In the genomic region with DNA sequence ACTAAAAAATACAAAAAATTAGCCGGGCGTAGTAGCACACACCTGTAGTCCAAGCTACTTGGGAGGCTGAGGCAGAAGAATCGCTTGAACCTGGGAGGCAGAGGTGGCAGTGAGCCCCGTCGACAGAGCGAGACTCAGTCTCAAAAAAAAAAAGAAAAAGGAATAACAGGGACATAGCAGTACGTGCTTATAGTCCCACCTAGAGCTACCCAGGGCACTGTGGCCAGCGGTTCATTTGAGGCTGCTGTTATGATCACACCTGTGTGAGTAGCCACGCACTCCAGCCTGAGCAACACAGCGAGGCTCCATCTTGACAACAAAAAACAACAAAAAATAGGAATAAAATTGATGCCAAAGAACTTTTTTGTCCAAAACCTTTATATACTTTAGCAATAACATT, we compare ENCODE assay signal across 17 cellular contexts. TPM values are rescaled to one million over a fixed set of nuclear protein-coding genes. Genes with fewer than 3 reads are reported as not detected.
A peak's percentile ranks its signal among the peaks of the same experiment; 100 is the strongest.
DNase-seq lines count a peak whose midpoint lies in the region; ATAC-seq, FAIRE-seq and TF ChIP-seq lines count a peak whose summit lies in the region.
"Had no signal": no experiment of that assay in that cellular context is flagged by ENCODE, and none has a peak within 500 bp of the region (broad histone marks: within the 10 kb centered on the region; RNA-seq: fewer than 3 reads in every experiment).

No MANE protein-coding gene starts in this region.

- H3K56ac ChIP-seq in IMR-90 (ENCODE audit: extremely low read depth, insufficient read depth, low read length), result no peak overlapping the region

- peaks cover 54% of the 10 kb centered on the region for H3K4me1 Mint-ChIP-seq in activated T-cell treated with anti-CD3 and anti-CD28 coated beads, Interleukin-2, amount 50 U/mL, for 24 hours (ENCODE audit: low read depth)
- peaks cover 7% of the 10 kb centered on the region for H3K4me1 Mint-ChIP-seq in GM23338

- H2AK9ac ChIP-seq in IMR-90 (replicated peaks; ENCODE audit: low read depth, low read length, poor library complexity), result peak overlapping the region; percentile 78

- H2AK5ac ChIP-seq in IMR-90 (ENCODE audit: low read depth, low read length), result no peak overlapping the region

- in situ Hi-C loops in IMR-90 (cut with MboI; ENCODE audit: low sequenced_read_pairs) (loop anchor here (25.0 kb wide), 1 partner anchor 383 kb away; no protein-coding TSS in a partner anchor), K562 (cut with MboI) (no loop called here)

- no peak overlapping the region for H3K27ac ChIP-seq in GM23338 (ENCODE audit: low read depth)
- H3K27ac ChIP-seq in IMR-90 (ENCODE audit: insufficient read depth, low read length), result no peak overlapping the region
- H3K27ac ChIP-seq in K562 (ENCODE audit: extremely low read depth, low read depth, low read length), result no peak overlapping the region
- H3K27ac ChIP-seq: BLaER1 treated with 17β-estradiol and CSF1 and Interleukin-3, amounts not matched to agents 10 nM and 100 nM; HL-60 had no signal

- H4K8ac ChIP-seq in IMR-90 (ENCODE audit: low read depth in 2 of 2, low read length in 2 of 2), result no peak overlapping the region

- H3K9ac ChIP-seq in IMR-90 (ENCODE audit: low read depth, low read length) (no peak overlapping the region), K562 (ENCODE audit: insufficient read depth in 1 of 2, low read depth in 2 of 2, low read length in 2 of 2) (no peak overlapping the region)
- H3K9ac ChIP-seq: BLaER1 treated with 17β-estradiol and CSF1 and Interleukin-3, amounts not matched to agents 10 nM and 100 nM had no signal

- H3K14ac ChIP-seq in IMR-90 (replicated peaks; ENCODE audit: low read depth, low read length), result no peak overlapping the region

- TF ChIP-seq POLR2A in IMR-90 (IDR thresholded peaks at IDR 0.05; ENCODE audit: low read depth, low read length) (no peak), K562 (conservative IDR thresholded peaks at IDR 0.05) (no peak)

- peaks cover 29 to 41% of the 10 kb centered on the region in 2 experiments for H3K79me1 ChIP-seq in IMR-90 (ENCODE audit: low read depth in 1 of 2, low read length in 2 of 2)

- peaks cover 11% of the 10 kb centered on the region for H3K9me1 ChIP-seq in IMR-90 (ENCODE audit: insufficient read depth, low read length)
- H3K9me1 ChIP-seq in K562 (ENCODE audit: control insufficient read depth, insufficient read depth, low read length), result no peaks in the 10 kb centered on the region

- no peak overlapping the region for H4K5ac ChIP-seq in IMR-90 (ENCODE audit: low read depth, low read length)

- no peak overlapping the region for H2BK15ac ChIP-seq in IMR-90 (ENCODE audit: low read depth, low read length)

- peak overlapping the region; percentile 80 for H3K27ac Mint-ChIP-seq in activated T-cell treated with anti-CD3 and anti-CD28 coated beads, Interleukin-2, amount 50 U/mL, for 24 hours
- H3K27ac Mint-ChIP-seq in GM23338, result 0 out of 2 replicates have a peak overlapping the region, but pooled peaks have one; percentile 30
- H3K27ac Mint-ChIP-seq: B cell; CD8-positive, alpha-beta T cell had no signal

- TF ChIP-seq CTCF in GM23338 (conservative IDR thresholded peaks at IDR 0.05; ENCODE audit: low read depth in 2 of 2) (no peak), IMR-90 (conservative IDR thresholded peaks at IDR 0.05; ENCODE audit: low read depth, low read length) (no peak), K562 (IDR thresholded peaks at IDR 0.05 in 2 of 3, conservative IDR thresholded peaks at IDR 0.05 in 1 of 3; ENCODE audit: insufficient read depth in 2 of 3, low read depth in 1 of 3, low read length in 3 of 3) (no peak)

- no peak overlapping the region for H3K23ac ChIP-seq in IMR-90 (ENCODE audit: low read depth, low read length)

- H3K9me2 ChIP-seq in GM23338 (ENCODE audit: insufficient read depth), result no peaks in the 10 kb centered on the region

- H4K20me1 ChIP-seq in GM23338 (replicated peaks; ENCODE audit: insufficient read depth) (peaks cover 50% of the 10 kb centered on the region), IMR-90 (ENCODE audit: insufficient read depth, low read length) (peaks cover 57% of the 10 kb centered on the region), K562 (replicated peaks; ENCODE audit: control insufficient read depth, insufficient read depth, low read length) (peaks cover 3% of the 10 kb centered on the region; the same call in 1 of the 2 replicates)

- no peak overlapping the region for H3K4ac ChIP-seq in IMR-90 (ENCODE audit: low read depth, low read length)

- peaks cover 60% of the 10 kb centered on the region for H3K36me3 Mint-ChIP-seq in activated T-cell treated with anti-CD3 and anti-CD28 coated beads, Interleukin-2, amount 50 U/mL, for 24 hours (ENCODE audit: low read depth)
- H3K36me3 Mint-ChIP-seq in GM23338 (ENCODE audit: low read depth), result peaks cover 24% of the 10 kb centered on the region

- H3K9me3 Mint-ChIP-seq in activated T-cell treated with anti-CD3 and anti-CD28 coated beads, Interleukin-2, amount 50 U/mL, for 24 hours, result no peaks in the 10 kb centered on the region
- no peaks in the 10 kb centered on the region for H3K9me3 Mint-ChIP-seq in GM23338
- H3K9me3 Mint-ChIP-seq: CD8-positive, alpha-beta T cell had no signal

- no peak overlapping the region for H3K4me3 Mint-ChIP-seq in activated T-cell treated with anti-CD3 and anti-CD28 coated beads, Interleukin-2, amount 50 U/mL, for 24 hours
- H3K4me3 Mint-ChIP-seq in GM23338, result no peak overlapping the region
- H3K4me3 Mint-ChIP-seq: B cell; CD8-positive, alpha-beta T cell had no signal

- intact Hi-C loops in IMR-90 (cut with micrococcal nuclease) (no loop called here), K562 (cut with micrococcal nuclease) (no loop called here)

- H3K36me3 ChIP-seq in GM23338 (ENCODE audit: insufficient read depth) (peaks cover 7% of the 10 kb centered on the region; the same call in 1 of the 2 replicates), IMR-90 (ENCODE audit: control insufficient read depth, insufficient read depth, low read length) (peaks cover 26% of the 10 kb centered on the region), K562 (ENCODE audit: control insufficient read depth, insufficient read depth, low read length) (peaks cover 58% of the 10 kb centered on the region)

- no peak for DNase-seq in activated T-cell treated with anti-CD3 and anti-CD28 coated beads, Interleukin-2, amount 50 U/mL, for 24 hours
- DNase-seq in activated T-cell treated with anti-CD3 and anti-CD28 coated beads, Interleukin-2, amount 50 U/mL, for 1 hour, result no peak
- DNase-seq in GM23338 (ENCODE audit: low spot score), result no peak
- no peak for DNase-seq in IMR-90
- DNase-seq in K562 (ENCODE audit: extremely low read depth in 1 of 4, low spot score in 3 of 4), result no peak
- DNase-seq in DMS79 treated with DMSO at 0.1 percent for 48 hours (lab: John Stamatoyannopoulos, UW), result no peak
- no peak for DNase-seq in NCI-H1930 (lab: John Stamatoyannopoulos, UW)
- DNase-seq: Calu3; CD8-positive, alpha-beta T cell; DMS53 had no signal

- POLR2A ChIA-PET in IMR-90 (lab: Charles Lee; ENCODE audit: unreplicated experiment) (no interaction called here), K562 (lab: Yijun Ruan, JAX) (no interaction called here)

- no peaks in the 10 kb centered on the region for H3K27me3 Mint-ChIP-seq in activated T-cell treated with anti-CD3 and anti-CD28 coated beads, Interleukin-2, amount 50 U/mL, for 24 hours
- H3K27me3 Mint-ChIP-seq in GM23338 (ENCODE audit: insufficient read depth, low read depth, poor library complexity), result no peaks in the 10 kb centered on the region
- H3K27me3 Mint-ChIP-seq: B cell had no signal

- no peak overlapping the region for H3K18ac ChIP-seq in IMR-90 (ENCODE audit: low read depth, low read length)

- H3K79me2 ChIP-seq in GM23338 (replicated peaks; ENCODE audit: insufficient read depth), result peaks cover 100% of the 10 kb centered on the region
- H3K79me2 ChIP-seq in K562 (ENCODE audit: control insufficient read depth, insufficient read depth, low read length), result peaks cover 91% of the 10 kb centered on the region

- H3K9me3 ChIP-seq in IMR-90 (ENCODE audit: control insufficient read depth, insufficient read depth, low read length) (no peaks in the 10 kb centered on the region), K562 (replicated peaks; ENCODE audit: control insufficient read depth, insufficient read depth, low read depth, low read length) (no peaks in the 10 kb centered on the region)
- H3K9me3 ChIP-seq: BLaER1 treated with 17β-estradiol and CSF1 and Interleukin-3, amounts not matched to agents 10 nM and 100 nM; HAP-1 had no signal

- dilution Hi-C loops in IMR-90 (cut with HindIII; ENCODE audit: low sequenced_read_pairs, unreplicated experiment), result no loop called here

- no peak for TF ChIP-seq RAD21 in IMR-90 (IDR thresholded peaks at IDR 0.05; ENCODE audit: low read length)
- no peak for TF ChIP-seq RAD21 in K562 (CRISPR knock-in tag; conservative IDR thresholded peaks at IDR 0.05 in 1 of 2, IDR thresholded peaks at IDR 0.05 in 1 of 2)

- CTCF ChIA-PET in IMR-90 (lab: Yijun Ruan, JAX) (no interaction called here), K562 (lab: Yijun Ruan, JAX; ENCODE audit: low intra/inter-chr PET ratio) (no interaction called here)

- H2AFZ ChIP-seq in GM23338 (no peak overlapping the region), IMR-90 (replicated peaks; ENCODE audit: low read length, poor library complexity) (no peak overlapping the region), K562 (ENCODE audit: low read depth, low read length) (no peak overlapping the region)

- WGBS in IMR-90 (ENCODE audit: extremely low coverage in 2 of 2, insufficient read length in 1 of 2), 2 experiments, result 92% methylated on average over 4 of the region's 10 CpGs; no CpG with 5 or more reads in 1 of the 2 experiments
- WGBS in K562 (ENCODE audit: insufficient coverage, low coverage, missing lambda C conversion rate), result 91% methylated on average over 6 of the region's 10 CpGs

- no peaks in the 10 kb centered on the region for H3F3A ChIP-seq in GM23338 (replicated peaks; ENCODE audit: low read depth)

- no peak overlapping the region for H2BK120ac ChIP-seq in IMR-90 (ENCODE audit: low read depth, low read length)

- FAIRE-seq in K562 (lab: Jason Lieb, UNC), result no peak
- FAIRE-seq: G401.6, GM12891, GM19239 had no signal

- H2BK20ac ChIP-seq in IMR-90 (ENCODE audit: low read depth, low read length), result no peak overlapping the region

- H2BK5ac ChIP-seq in IMR-90 (ENCODE audit: low read depth, low read length, poor library complexity, severe bottlenecking), result no peak overlapping the region

- BruUV-seq in IMR-90 (replicated peaks; lab: Mats Ljungman, UMichigan) (no TSS peak), K562 (replicated peaks; lab: Mats Ljungman, UMichigan) (no TSS peak)

- H3K27me3 ChIP-seq in GM23338 (ENCODE audit: insufficient read depth), result no peaks in the 10 kb centered on the region
- H3K27me3 ChIP-seq in IMR-90 (ENCODE audit: control insufficient read depth, insufficient read depth, low read length), result no peaks in the 10 kb centered on the region
- no peaks in the 10 kb centered on the region for H3K27me3 ChIP-seq in K562 (ENCODE audit: control insufficient read depth in 2 of 2, insufficient read depth in 2 of 2, low read length in 2 of 2)
- H3K27me3 ChIP-seq: BLaER1 treated with 17β-estradiol and CSF1 and Interleukin-3, amounts not matched to agents 10 nM and 100 nM had no signal

- no peaks in the 10 kb centered on the region for H3K4me1 ChIP-seq in GM23338 (ENCODE audit: insufficient read depth)
- peaks cover 6% of the 10 kb centered on the region for H3K4me1 ChIP-seq in IMR-90 (ENCODE audit: control insufficient read depth, insufficient read depth, low read length)
- peaks cover 0 to 3% of the 10 kb centered on the region in 2 experiments; a peak in 3 of 5 replicates for H3K4me1 ChIP-seq in K562 (replicated peaks in 1 of 2; ENCODE audit: control insufficient read depth in 2 of 2, insufficient read depth in 2 of 2, low read length in 2 of 2)

- peak; percentile 41; the same call in 2 of the 3 replicates for ATAC-seq in GM23338
- no peak for ATAC-seq in IMR-90 (ENCODE audit: low read depth)
- 0 out of 3 replicates have a peak, but pooled peaks have one; percentile 18 for ATAC-seq in K562
- ATAC-seq: CD8-positive, alpha-beta T cell had no signal

- no peak overlapping the region for H4K91ac ChIP-seq in IMR-90 (ENCODE audit: insufficient read depth, low read depth, low read length)

- H3K4me2 ChIP-seq in GM23338, result no peak overlapping the region
- no peak overlapping the region for H3K4me2 ChIP-seq in IMR-90 (ENCODE audit: low read depth, low read length)
- no peak overlapping the region for H3K4me2 ChIP-seq in K562 (ENCODE audit: insufficient read depth, low read length)

- TF ChIP-seq EP300 in K562 (IDR thresholded peaks at IDR 0.05; ENCODE audit: low read length), result no peak

- H3K4me3 ChIP-seq in GM23338 (no peak overlapping the region), IMR-90 (ENCODE audit: insufficient read depth, low read depth, low read length) (no peak overlapping the region), K562 (no peak overlapping the region)
- H3K4me3 ChIP-seq: BLaER1 treated with 17β-estradiol and CSF1 and Interleukin-3, amounts not matched to agents 10 nM and 100 nM; HAP-1 had no signal

RNA-seq across cellular contexts. Expression of a gene that starts 17.1 kb away (rescaled TPM):
- 60.8 and 67.9 TPM in 2 replicates for total RNA-seq in GM23338 (2014; rRNA removed; shearing (Covaris generic))
- 23.6 and 25.2 TPM in 2 replicates for polyA plus RNA-seq in GM23338 (2016; fragmentation: Nextera tagmentation; extraction: Ambion mirVana)
- 31.7 and 49.4 TPM in 2 replicates for total RNA-seq in IMR-90 (2012; rRNA removed)
- polyA plus RNA-seq in IMR-90 (2012; rRNA removed), result 9.5 and 11.5 TPM in 2 replicates
- 1.9 and 2.1 TPM in 2 replicates for polyA plus RNA-seq in IMR-90 (2012; cell fraction: cytosol; rRNA removed)
- 1.7 and 11.2 TPM in 2 replicates for polyA plus RNA-seq in IMR-90 (2012; cell fraction: nucleus; rRNA removed; ENCODE audit: low replicate concordance)
- total RNA-seq in K562 (2011; cell fraction: chromatin; rRNA removed; ENCODE audit: low replicate concordance), result 19.5 and 62.0 TPM in 2 replicates
- 9.7 and 10.5 TPM in 2 replicates for total RNA-seq in K562 (2011; cell fraction: nucleolus; rRNA removed)
- 19.5 and 21.7 TPM in 2 replicates for total RNA-seq in K562 (2011; cell fraction: nucleoplasm; rRNA removed)
- total RNA-seq in K562 (2014; rRNA removed), result 25.8 and 27.7 TPM in 2 replicates
- total RNA-seq in K562 (2014; rRNA removed; fragmentation: Illumina TruSeq; extraction: Trizol), result 36.4 and 41.5 TPM in 2 replicates
- total RNA-seq in K562 (2015; rRNA removed; fragmentation: Illumina TruSeq; extraction: Trizol), result 34.0 and 34.4 TPM in 2 replicates
- 24.5 and 27.0 TPM in 2 replicates for total RNA-seq in K562 (2021)
- polyA plus RNA-seq in K562 (2011; rRNA removed), result 13.5 and 18.4 TPM in 2 replicates
- polyA plus RNA-seq in K562 (2011; cell fraction: cytosol; rRNA removed), result 5.2 and 7.4 TPM in 2 replicates
- polyA plus RNA-seq in K562 (2011; cell fraction: nucleus; rRNA removed), result 7.3 and 10.8 TPM in 2 replicates
- polyA plus RNA-seq in K562 (2012), result 15.9 and 20.7 TPM in 2 replicates
- 21.0 and 25.3 TPM in 2 replicates for polyA plus RNA-seq in K562 (2014; fragmentation: Illumina TruSeq; extraction: Trizol)
- 10 to 100 TPM; 14.3 to 21.9 TPM for polyA plus RNA-seq in K562 (2014; fragmentation: Nextera tagmentation; extraction: Ambion mirVana)
- polyA plus RNA-seq in K562 (2014; rRNA removed), result 15.1 and 17.9 TPM in 2 replicates
- 41.8 and 42.9 TPM in 2 replicates for polyA minus RNA-seq in K562 (2011; rRNA and poly(A)+ RNA removed)
- polyA minus RNA-seq in K562 (2011; cell fraction: cytosol; rRNA and poly(A)+ RNA removed), result 28.6 and 31.1 TPM in 2 replicates
- polyA minus RNA-seq in K562 (2011; cell fraction: nucleus; rRNA and poly(A)+ RNA removed), result 11.0 and 18.2 TPM in 2 replicates
